In genomic region chr6:148118303-148118702, GRCh38 we compare ENCODE assay signal across 19 cellular contexts.
DNase-seq lines count a peak whose midpoint lies in the region; ATAC-seq and TF ChIP-seq lines count a peak whose summit lies in the region.
"Had no signal": no experiment of that assay in that cellular context is flagged by ENCODE, and none has a peak within 500 bp of the region (broad histone marks: within the 10 kb centered on the region; RNA-seq: fewer than 3 reads in every experiment).

No MANE protein-coding gene starts in this region.

- TF ChIP-seq CTCF in progenitor cell of endocrine pancreas (IDR thresholded peaks at IDR 0.05; ENCODE audit: unreplicated experiment), result no peak
- no peak for TF ChIP-seq CTCF in omental fat pad (IDR thresholded peaks at IDR 0.05)

- peak overlapping the region; percentile 16 for H3K4me3 Mint-ChIP-seq in progenitor cell of endocrine pancreas (ENCODE audit: low read depth)
- H3K4me3 Mint-ChIP-seq: B cell had no signal

- ATAC-seq in omental fat pad (ENCODE audit: low FRiP score), result no peak
- ATAC-seq in HG03469 (IDR thresholded peaks at IDR 0.05; ENCODE audit: unreplicated experiment), result no peak
- ATAC-seq: GM12878 had no signal

- peaks cover 5% of the 10 kb centered on the region for H3K9me3 Mint-ChIP-seq in progenitor cell of endocrine pancreas (ENCODE audit: low read depth)

- DNase-seq in DMS153 (lab: John Stamatoyannopoulos, UW) (peak; percentile 56), DMS153 treated with DMSO at 0.1 percent for 48 hours (lab: John Stamatoyannopoulos, UW; ENCODE audit: unreplicated experiment) (no peak), NCI-H1417 (lab: John Stamatoyannopoulos, UW) (peak; percentile 4 to 67 (median 58)), NCI-H69 (lab: John Stamatoyannopoulos, UW) (peak; percentile 34), progenitor cell of endocrine pancreas (ENCODE audit: low spot score, unreplicated experiment) (no peak), activated gamma-delta T cell (lab: John Stamatoyannopoulos, UW) (no peak), omental fat pad (ENCODE audit: low spot score) (no peak)
- DNase-seq: DMS 273 treated with DMSO at 0.1 percent for 48 hours; EL; Kasumi-1; NCI-H1092 treated with DMSO at 0.1 percent for 48 hours; NCI-H187 treated with DMSO at 0.1 percent for 48 hours; NK-92 treated with Interleukin-12 subunit alpha and Interleukin-12 subunit beta, amount 100 ng/mL, for 24 hours; Peyer's patch; Right ventricle myocardium superior; SK-N-SH had no signal

- peak overlapping the region; percentile 46 for H3K27ac Mint-ChIP-seq in progenitor cell of endocrine pancreas
- H3K27ac Mint-ChIP-seq: B cell had no signal

- no peaks in the 10 kb centered on the region for H3K36me3 Mint-ChIP-seq in progenitor cell of endocrine pancreas (ENCODE audit: insufficient read depth)

- H3K4me1 Mint-ChIP-seq in progenitor cell of endocrine pancreas (ENCODE audit: low read depth), result peaks cover 21% of the 10 kb centered on the region
- H3K4me1 Mint-ChIP-seq: B cell had no signal

- no peaks in the 10 kb centered on the region for H3K27me3 Mint-ChIP-seq in progenitor cell of endocrine pancreas

Comparison
In these comparisons a context has a peak if more than half of its experiments do, and no peak if none do; other contexts are left out.
1. DNase-seq: peak in DMS153 (single experiment), NCI-H1417 (3 of 3) and NCI-H69 (single experiment); none in DMS153 treated with DMSO at 0.1 percent for 48 hours (single experiment), progenitor cell of endocrine pancreas (single experiment), activated gamma-delta T cell (single experiment) and omental fat pad (single experiment).